Comparison of ENCODE assay signal across 1 cellular context in the genomic region with DNA sequence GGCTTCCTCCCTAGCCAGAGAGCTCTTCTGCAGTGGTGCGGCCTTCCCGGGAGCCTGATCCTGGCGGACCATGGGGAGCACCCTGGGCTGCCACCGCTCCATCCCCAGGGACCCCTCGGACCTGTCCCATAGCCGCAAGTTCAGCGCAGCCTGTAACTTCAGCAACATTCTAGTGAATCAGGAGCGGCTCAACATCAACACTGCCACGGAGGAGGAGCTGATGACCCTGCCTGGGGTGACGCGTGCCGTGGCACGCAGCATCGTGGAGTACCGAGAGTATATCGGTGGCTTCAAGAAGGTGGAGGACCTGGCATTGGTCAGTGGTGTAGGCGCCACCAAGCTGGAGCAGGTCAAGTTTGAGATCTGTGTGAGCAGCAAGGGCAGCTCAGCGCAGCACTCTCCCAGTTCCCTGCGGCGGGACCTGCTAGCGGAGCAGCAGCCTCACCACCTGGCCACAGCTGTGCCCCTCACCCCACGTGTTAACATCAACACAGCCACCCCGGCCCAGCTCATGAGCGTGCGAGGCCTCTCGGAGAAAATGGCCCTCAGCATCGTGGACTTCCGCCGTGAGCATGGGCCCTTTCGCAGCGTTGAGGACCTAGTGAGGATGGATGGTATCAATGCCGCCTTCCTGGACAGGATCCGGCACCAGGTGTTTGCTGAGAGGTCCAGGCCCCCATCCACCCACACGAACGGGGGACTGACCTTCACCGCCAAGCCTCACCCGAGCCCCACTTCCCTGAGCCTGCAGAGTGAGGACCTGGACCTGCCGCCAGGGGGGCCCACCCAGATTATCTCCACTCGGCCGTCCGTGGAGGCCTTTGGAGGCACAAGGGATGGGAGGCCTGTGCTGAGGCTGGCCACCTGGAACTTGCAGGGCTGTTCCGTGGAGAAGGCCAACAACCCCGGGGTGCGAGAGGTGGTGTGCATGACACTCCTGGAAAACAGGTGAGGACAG.
TF ChIP-seq lines count a peak whose summit lies in the region.

No MANE protein-coding gene starts in this region.

TF ChIP-seq in H1, 55 proteins besides CTCF, POLR2A, EP300 and RAD21:
- TF ChIP-seq BCL11A (IDR thresholded peaks at IDR 0.05; ENCODE audit: low read depth in 2 of 2, low read length in 2 of 2) = no peak
- TF ChIP-seq HDAC6 (IDR thresholded peaks at IDR 0.05; ENCODE audit: low read depth, low read length) = no peak
- TF ChIP-seq NRF1 (IDR thresholded peaks at IDR 0.05; ENCODE audit: low read depth, low read length) = no peak
- TF ChIP-seq TBP (IDR thresholded peaks at IDR 0.05; ENCODE audit: low read depth, low read length) = no peak
- TF ChIP-seq SP4 (IDR thresholded peaks at IDR 0.05; ENCODE audit: low read length) = no peak
- TF ChIP-seq CBX5 (IDR thresholded peaks at IDR 0.05; ENCODE audit: low read depth, low read length) = no peak
- TF ChIP-seq MAFK (IDR thresholded peaks at IDR 0.05; ENCODE audit: low read depth, low read length) = no peak
- TF ChIP-seq GTF2F1 (IDR thresholded peaks at IDR 0.05; ENCODE audit: borderline replicate concordance, low read depth, low read length) = no peak
- TF ChIP-seq CHD2 (IDR thresholded peaks at IDR 0.05; ENCODE audit: low read length) = no peak
- no peak for TF ChIP-seq KDM5A (IDR thresholded peaks at IDR 0.05; ENCODE audit: low read length)
- TF ChIP-seq JUND (IDR thresholded peaks at IDR 0.05; ENCODE audit: low read length) = no peak
- TF ChIP-seq TEAD4 (IDR thresholded peaks at IDR 0.05; ENCODE audit: low read depth, low read length) = no peak
- no peak for TF ChIP-seq E2F6 (IDR thresholded peaks at IDR 0.05)
- TF ChIP-seq PHF8 (conservative IDR thresholded peaks at IDR 0.05; ENCODE audit: low read depth, low read length) = no peak
- no peak for TF ChIP-seq SIRT6 (IDR thresholded peaks at IDR 0.05; ENCODE audit: low read length)
- TF ChIP-seq JUN (IDR thresholded peaks at IDR 0.05; ENCODE audit: low read depth, low read length) = no peak
- no peak for TF ChIP-seq CHD1 (IDR thresholded peaks at IDR 0.05; ENCODE audit: low read depth, low read length)
- no peak for TF ChIP-seq CEBPB (IDR thresholded peaks at IDR 0.05; ENCODE audit: low read depth, low read length)
- no peak for TF ChIP-seq TAF1 (IDR thresholded peaks at IDR 0.05; ENCODE audit: low read depth, low read length)
